In the genomic region with DNA sequence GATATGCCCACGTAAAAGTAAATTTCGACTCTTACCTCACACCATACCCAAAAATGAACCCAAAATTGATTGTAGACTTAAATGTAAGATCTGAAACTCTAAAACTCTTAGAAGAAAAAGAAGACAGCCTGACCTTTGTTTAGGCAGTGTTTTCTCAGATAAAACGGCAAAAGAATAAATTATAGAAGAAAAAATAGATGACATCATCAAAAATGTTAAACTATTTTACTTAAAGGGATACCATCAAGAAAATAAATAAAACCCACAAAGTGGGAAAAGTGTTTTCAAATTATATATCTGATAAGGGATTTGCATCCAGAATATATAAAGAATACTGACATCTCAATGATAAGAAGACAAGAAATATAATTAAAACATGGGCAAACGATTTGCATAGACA, we compare ENCODE assay signal across 32 cellular contexts.
"Had no signal": no experiment of that assay in that cellular context is flagged by ENCODE, and none has a peak within 500 bp of the region (broad histone marks: within the 10 kb centered on the region; RNA-seq: fewer than 3 reads in every experiment).

No MANE protein-coding gene starts in this region.

- H3K27me3 Mint-ChIP-seq: activated B cell treated with CpG ODN at 0.5 μM for 24 hours; activated CD4-positive, alpha-beta memory T cell treated with anti-CD3 and anti-CD28 coated beads, Interleukin-2, amount 10 ng/mL, durations not matched to agents 7 days and 5 days; activated CD8-positive, alpha-beta memory T cell treated with anti-CD3 and anti-CD28 coated beads, Interleukin-2, amount 10 ng/mL, durations not matched to agents 7 days and 5 days; activated naive CD4-positive, alpha-beta T cell treated with anti-CD3 and anti-CD28 coated beads, Interleukin-2, amount 10 ng/mL, durations not matched to agents 7 days and 5 days; activated naive CD8-positive, alpha-beta T cell; activated naive CD8-positive, alpha-beta T cell treated with anti-CD3 and anti-CD28 coated beads, Interleukin-2, amount 50 U/mL, for 24 hours had no signal

- H3K4me3 Mint-ChIP-seq: activated B cell treated with CpG ODN at 0.5 μM for 24 hours; activated CD4-positive, alpha-beta memory T cell treated with anti-CD3 and anti-CD28 coated beads, Interleukin-2, amount 10 ng/mL, durations not matched to agents 7 days and 5 days; activated CD8-positive, alpha-beta memory T cell treated with anti-CD3 and anti-CD28 coated beads, Interleukin-2, amount 10 ng/mL, durations not matched to agents 7 days and 5 days; activated naive CD4-positive, alpha-beta T cell treated with anti-CD3 and anti-CD28 coated beads, Interleukin-2, amount 10 ng/mL, durations not matched to agents 7 days and 5 days; activated naive CD8-positive, alpha-beta T cell; activated naive CD8-positive, alpha-beta T cell treated with anti-CD3 and anti-CD28 coated beads, Interleukin-2, amount 50 U/mL, for 24 hours had no signal

- DNase-seq: activated B cell treated with CpG ODN at 0.5 μM for 24 hours; activated CD4-positive, alpha-beta memory T cell treated with anti-CD3 and anti-CD28 coated beads, Interleukin-2, amount 10 ng/mL, durations not matched to agents 7 days and 5 days; activated CD4-positive, alpha-beta T cell treated with anti-CD3 and anti-CD28 coated beads for 4 hours; activated CD4-positive, CD25-positive, alpha-beta regulatory T cell treated with anti-CD3 and anti-CD28 coated beads, Interleukin-2, amount 50 U/mL, for 72 hours; activated CD8-positive, alpha-beta memory T cell treated with anti-CD3 and anti-CD28 coated beads for 24 hours; activated CD8-positive, alpha-beta memory T cell treated with anti-CD3 and anti-CD28 coated beads, Interleukin-2, amount 10 ng/mL, durations not matched to agents 7 days and 5 days; activated CD8-positive, alpha-beta memory T cell treated with anti-CD3 and anti-CD28 coated beads, Interleukin-2, amount 50 U/mL, for 48 hours; activated effector memory CD4-positive, alpha-beta T cell treated with Interleukin-2 at 50 U/mL for 16 hours; activated naive CD4-positive, alpha-beta T cell treated with anti-CD3 and anti-CD28 coated beads, Interleukin-2, amount 10 ng/mL, durations not matched to agents 7 days and 5 days; activated naive CD8-positive, alpha-beta T cell treated with anti-CD3 and anti-CD28 coated beads, Interleukin-2, amount 50 U/mL, for 24 hours; activated T-cell treated with anti-CD3 and anti-CD28 coated beads, Interleukin-2, amount 50 U/mL, for 48 hours; anterior cingulate cortex; central memory CD4-positive, alpha-beta T cell; Kasumi-1; NCI-H1092; NCI-H1417; NCI-H146; NCI-H187; NCI-H2029 treated with DMSO at 0.1 percent for 48 hours; NCI-H2107; NCI-H2171; NCI-H510A; NCI-H526; NCI-H748 treated with DMSO at 0.1 percent for 48 hours; OCI-M1; Right ventricle myocardium superior; T-helper 1 cell; T-helper 2 cell; T-helper 9 cell had no signal

- H3K4me1 Mint-ChIP-seq: activated B cell treated with CpG ODN at 0.5 μM for 24 hours; activated CD4-positive, alpha-beta memory T cell treated with anti-CD3 and anti-CD28 coated beads, Interleukin-2, amount 10 ng/mL, durations not matched to agents 7 days and 5 days; activated CD8-positive, alpha-beta memory T cell treated with anti-CD3 and anti-CD28 coated beads, Interleukin-2, amount 10 ng/mL, durations not matched to agents 7 days and 5 days; activated naive CD4-positive, alpha-beta T cell treated with anti-CD3 and anti-CD28 coated beads, Interleukin-2, amount 10 ng/mL, durations not matched to agents 7 days and 5 days; activated naive CD8-positive, alpha-beta T cell treated with anti-CD3 and anti-CD28 coated beads, Interleukin-2, amount 50 U/mL, for 24 hours had no signal

- H3K27ac Mint-ChIP-seq: activated B cell treated with CpG ODN at 0.5 μM for 24 hours; activated CD4-positive, alpha-beta memory T cell treated with anti-CD3 and anti-CD28 coated beads, Interleukin-2, amount 10 ng/mL, durations not matched to agents 7 days and 5 days; activated CD8-positive, alpha-beta memory T cell treated with anti-CD3 and anti-CD28 coated beads, Interleukin-2, amount 10 ng/mL, durations not matched to agents 7 days and 5 days; activated naive CD4-positive, alpha-beta T cell treated with anti-CD3 and anti-CD28 coated beads, Interleukin-2, amount 10 ng/mL, durations not matched to agents 7 days and 5 days; activated naive CD8-positive, alpha-beta T cell; activated naive CD8-positive, alpha-beta T cell treated with anti-CD3 and anti-CD28 coated beads, Interleukin-2, amount 50 U/mL, for 24 hours had no signal

- H3K27ac ChIP-seq: brain microvascular endothelial cell, VCaP had no signal

- H3K36me3 Mint-ChIP-seq: activated CD8-positive, alpha-beta memory T cell treated with anti-CD3 and anti-CD28 coated beads, Interleukin-2, amount 10 ng/mL, durations not matched to agents 7 days and 5 days; activated naive CD4-positive, alpha-beta T cell treated with anti-CD3 and anti-CD28 coated beads, Interleukin-2, amount 10 ng/mL, durations not matched to agents 7 days and 5 days; activated naive CD8-positive, alpha-beta T cell had no signal

- ATAC-seq: activated CD8-positive, alpha-beta memory T cell treated with anti-CD3 and anti-CD28 coated beads, Interleukin-2, amount 10 ng/mL, durations not matched to agents 7 days and 5 days; activated naive CD8-positive, alpha-beta T cell treated with anti-CD3 and anti-CD28 coated beads, Interleukin-2, amount 50 U/mL, for 24 hours had no signal

- H3K27me3 ChIP-seq: brain microvascular endothelial cell had no signal

- H3K36me3 ChIP-seq: brain microvascular endothelial cell had no signal
